Comparison of ENCODE assay signal across 1 cellular context in the genomic region with DNA sequence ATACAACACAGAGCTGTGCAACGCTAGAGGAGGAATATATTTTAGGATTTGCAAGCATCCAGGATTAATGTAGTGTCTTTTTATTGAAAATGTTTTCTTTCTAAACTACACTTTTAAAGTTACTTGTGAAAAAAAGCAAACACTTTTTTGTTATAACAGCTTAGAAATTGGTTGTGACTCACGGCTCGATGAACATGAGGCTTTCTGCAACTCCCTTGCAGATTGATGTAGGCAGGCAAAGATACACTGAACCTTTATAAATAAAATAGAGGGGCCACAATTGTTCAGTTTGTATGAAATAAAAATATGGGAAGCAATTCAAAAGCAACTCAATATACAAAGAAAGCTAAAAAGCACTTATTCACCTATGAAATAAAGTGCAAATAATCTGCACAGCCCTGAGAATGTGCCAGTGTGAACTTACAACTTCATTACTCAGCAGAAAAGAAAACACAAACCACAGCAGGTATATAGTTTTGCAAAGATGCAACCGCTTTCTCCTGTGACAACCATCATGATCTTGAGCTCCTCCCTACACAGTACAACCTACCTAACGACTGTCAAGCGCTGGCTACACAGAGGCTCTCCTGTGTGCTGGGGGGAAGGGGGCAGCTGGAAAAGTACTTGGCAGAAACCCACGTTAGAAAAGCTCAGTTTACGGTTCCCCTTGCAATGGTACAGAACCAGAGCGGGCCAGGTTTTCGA.
TF ChIP-seq lines count a peak whose summit lies in the region.

No MANE protein-coding gene starts in this region.

TF ChIP-seq in K562, 482 proteins besides CTCF, POLR2A, EP300 and RAD21:
- TF ChIP-seq C11orf30 (IDR thresholded peaks at IDR 0.05; ENCODE audit: low read depth) = peak; percentile 91
- 0 out of 2 replicates have a peak, but pooled peaks have one; percentile 1 for TF ChIP-seq KAT7 (CRISPR knock-in tag; IDR thresholded peaks at IDR 0.05; ENCODE audit: borderline replicate concordance)
- no peak for TF ChIP-seq SP2 (IDR thresholded peaks at IDR 0.05; ENCODE audit: extremely low read depth, low read depth, low read length, poor library complexity, severe bottlenecking)
- TF ChIP-seq ZNF444 (CRISPR knock-in tag; IDR thresholded peaks at IDR 0.05) = no peak
- TF ChIP-seq ZNF316 (IDR thresholded peaks at IDR 0.05) = peak; percentile 96
- TF ChIP-seq MAFG (tag; conservative IDR thresholded peaks at IDR 0.05) = peak; percentile 88
- TF ChIP-seq CBFB (CRISPR knock-in tag; IDR thresholded peaks at IDR 0.05) = 0 out of 2 replicates have a peak, but pooled peaks have one; percentile 3
- TF ChIP-seq MAFK (IDR thresholded peaks at IDR 0.05; ENCODE audit: low read length) = peak; percentile 73
- TF ChIP-seq MAFF (IDR thresholded peaks at IDR 0.05; ENCODE audit: low read length) = peak; percentile 82
TF ChIP-seq in K562: peak in this region for 7.
